1 cellular context compared by ENCODE assay signal in genomic region chrX:108437789-108438623, GRCh38.
TF ChIP-seq lines count a peak whose summit lies in the region.

Gene COL4A6 (minus strand): TSS chrX:108438422. CDS start chrX:108438196, 226 bp downstream.

TF ChIP-seq in HEK293, 187 proteins besides CTCF, POLR2A, EP300 and RAD21 (continued from another document and continues in another):
- TF ChIP-seq ZNF549 (tag by site-specific recombination; IDR thresholded peaks at IDR 0.05): no peak
- no peak for TF ChIP-seq ZNF639 (tag by site-specific recombination; IDR thresholded peaks at IDR 0.05)
- no peak for TF ChIP-seq ZNF501 (tag by site-specific recombination; IDR thresholded peaks at IDR 0.05)
- no peak for TF ChIP-seq ZNF596 (tag by site-specific recombination; IDR thresholded peaks at IDR 0.05)
- TF ChIP-seq KLF7 (tag by site-specific recombination; IDR thresholded peaks at IDR 0.05; ENCODE audit: borderline replicate concordance): no peak
- TF ChIP-seq KLF1 (tag by site-specific recombination; IDR thresholded peaks at IDR 0.05): no peak
- TF ChIP-seq, protein P1, sequence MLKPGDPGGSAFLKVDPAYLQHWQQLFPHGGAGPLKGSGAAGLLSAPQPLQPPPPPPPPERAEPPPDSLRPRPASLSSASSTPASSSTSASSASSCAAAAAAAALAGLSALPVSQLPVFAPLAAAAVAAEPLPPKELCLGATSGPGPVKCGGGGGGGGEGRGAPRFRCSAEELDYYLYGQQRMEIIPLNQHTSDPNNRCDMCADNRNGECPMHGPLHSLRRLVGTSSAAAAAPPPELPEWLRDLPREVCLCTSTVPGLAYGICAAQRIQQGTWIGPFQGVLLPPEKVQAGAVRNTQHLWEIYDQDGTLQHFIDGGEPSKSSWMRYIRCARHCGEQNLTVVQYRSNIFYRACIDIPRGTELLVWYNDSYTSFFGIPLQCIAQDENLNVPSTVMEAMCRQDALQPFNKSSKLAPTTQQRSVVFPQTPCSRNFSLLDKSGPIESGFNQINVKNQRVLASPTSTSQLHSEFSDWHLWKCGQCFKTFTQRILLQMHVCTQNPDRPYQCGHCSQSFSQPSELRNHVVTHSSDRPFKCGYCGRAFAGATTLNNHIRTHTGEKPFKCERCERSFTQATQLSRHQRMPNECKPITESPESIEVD (tag by site-specific recombination; IDR thresholded peaks at IDR 0.05): no peak
- TF ChIP-seq KLF9 (tag by site-specific recombination; IDR thresholded peaks at IDR 0.05; ENCODE audit: low read depth): no peak
- TF ChIP-seq ZNF174 (tag by site-specific recombination; IDR thresholded peaks at IDR 0.05): no peak
- no peak for TF ChIP-seq ZNF19 (tag by site-specific recombination; IDR thresholded peaks at IDR 0.05; ENCODE audit: low read depth)
- no peak for TF ChIP-seq KLF16 (tag by site-specific recombination; IDR thresholded peaks at IDR 0.05)
- TF ChIP-seq ZNF169 (tag by site-specific recombination; IDR thresholded peaks at IDR 0.05): no peak
- TF ChIP-seq KLF17 (tag by site-specific recombination; IDR thresholded peaks at IDR 0.05): no peak
- TF ChIP-seq ZNF521 (tag by site-specific recombination; IDR thresholded peaks at IDR 0.05): no peak
- peak; percentile 48; the same call in 1 of the 2 replicates for TF ChIP-seq PBX3 (CRISPR knock-in tag; IDR thresholded peaks at IDR 0.05)
- no peak for TF ChIP-seq ZIC2 (tag by site-specific recombination; IDR thresholded peaks at IDR 0.05)
- TF ChIP-seq GLIS1 (tag by site-specific recombination; IDR thresholded peaks at IDR 0.05): peak; percentile 16; the same call in 1 of the 2 replicates
- no peak for TF ChIP-seq ZBTB11 (tag by site-specific recombination; conservative IDR thresholded peaks at IDR 0.05; ENCODE audit: low read depth)
- TF ChIP-seq ZNF837 (tag by site-specific recombination; IDR thresholded peaks at IDR 0.05): no peak
- TF ChIP-seq INSM2 (tag by site-specific recombination; IDR thresholded peaks at IDR 0.05): no peak
- TF ChIP-seq ZNF239 (tag by site-specific recombination; IDR thresholded peaks at IDR 0.05): no peak
- peak; percentile 74 for TF ChIP-seq PRDM10 (tag by site-specific recombination; IDR thresholded peaks at IDR 0.05)
- TF ChIP-seq, protein P2, sequence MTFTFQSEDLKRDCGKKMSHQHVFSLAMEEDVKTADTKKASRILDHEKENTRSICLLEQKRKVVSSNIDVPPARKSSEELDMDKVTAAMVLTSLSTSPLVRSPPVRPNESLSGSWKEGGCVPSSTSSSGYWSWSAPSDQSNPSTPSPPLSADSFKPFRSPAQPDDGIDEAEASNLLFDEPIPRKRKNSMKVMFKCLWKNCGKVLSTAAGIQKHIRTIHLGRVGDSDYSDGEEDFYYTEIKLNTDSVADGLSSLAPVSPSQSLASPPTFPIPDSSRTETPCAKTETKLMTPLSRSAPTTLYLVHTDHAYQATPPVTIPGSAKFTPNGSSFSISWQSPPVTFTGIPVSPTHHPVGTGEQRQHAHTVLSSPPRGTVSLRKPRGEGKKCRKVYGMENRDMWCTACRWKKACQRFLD (tag by site-specific recombination; IDR thresholded peaks at IDR 0.05): no peak
- TF ChIP-seq ZSCAN16 (tag by site-specific recombination; IDR thresholded peaks at IDR 0.05): no peak
- no peak for TF ChIP-seq FEZF1 (tag by site-specific recombination; IDR thresholded peaks at IDR 0.05)
- TF ChIP-seq SETDB1 (IDR thresholded peaks at IDR 0.05; ENCODE audit: insufficient read length, low read length): no peak
- no peak for TF ChIP-seq HOXC10 (CRISPR knock-in tag; IDR thresholded peaks at IDR 0.05)
- TF ChIP-seq ZNF654 (tag by site-specific recombination; IDR thresholded peaks at IDR 0.05; ENCODE audit: low read depth): no peak
- TF ChIP-seq ZNF280C (tag by site-specific recombination; IDR thresholded peaks at IDR 0.05): no peak
- no peak for TF ChIP-seq ZNF677 (tag by site-specific recombination; IDR thresholded peaks at IDR 0.05)
- TF ChIP-seq, protein P3, sequence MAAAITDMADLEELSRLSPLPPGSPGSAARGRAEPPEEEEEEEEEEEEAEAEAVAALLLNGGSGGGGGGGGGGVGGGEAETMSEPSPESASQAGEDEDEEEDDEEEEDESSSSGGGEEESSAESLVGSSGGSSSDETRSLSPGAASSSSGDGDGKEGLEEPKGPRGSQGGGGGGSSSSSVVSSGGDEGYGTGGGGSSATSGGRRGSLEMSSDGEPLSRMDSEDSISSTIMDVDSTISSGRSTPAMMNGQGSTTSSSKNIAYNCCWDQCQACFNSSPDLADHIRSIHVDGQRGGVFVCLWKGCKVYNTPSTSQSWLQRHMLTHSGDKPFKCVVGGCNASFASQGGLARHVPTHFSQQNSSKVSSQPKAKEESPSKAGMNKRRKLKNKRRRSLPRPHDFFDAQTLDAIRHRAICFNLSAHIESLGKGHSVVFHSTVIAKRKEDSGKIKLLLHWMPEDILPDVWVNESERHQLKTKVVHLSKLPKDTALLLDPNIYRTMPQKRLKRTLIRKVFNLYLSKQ (tag by site-specific recombination; IDR thresholded peaks at IDR 0.05; ENCODE audit: borderline replicate concordance): no peak
- 0 out of 2 replicates have a peak, but pooled peaks have one; percentile 9 for TF ChIP-seq ZSCAN30 (tag by site-specific recombination; IDR thresholded peaks at IDR 0.05)
- no peak for TF ChIP-seq BCL11B (tag by site-specific recombination; IDR thresholded peaks at IDR 0.05; ENCODE audit: low read depth)
- peak; percentile 38 for TF ChIP-seq SP2 (tag by site-specific recombination; IDR thresholded peaks at IDR 0.05)
- TF ChIP-seq, protein P4, sequence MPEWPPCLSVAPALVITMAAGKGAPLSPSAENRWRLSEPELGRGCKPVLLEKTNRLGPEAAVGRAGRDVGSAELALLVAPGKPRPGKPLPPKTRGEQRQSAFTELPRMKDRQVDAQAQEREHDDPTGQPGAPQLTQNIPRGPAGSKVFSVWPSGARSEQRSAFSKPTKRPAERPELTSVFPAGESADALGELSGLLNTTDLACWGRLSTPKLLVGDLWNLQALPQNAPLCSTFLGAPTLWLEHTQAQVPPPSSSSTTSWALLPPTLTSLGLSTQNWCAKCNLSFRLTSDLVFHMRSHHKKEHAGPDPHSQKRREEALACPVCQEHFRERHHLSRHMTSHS (tag by site-specific recombination; IDR thresholded peaks at IDR 0.05): no peak
- TF ChIP-seq ZNF366 (tag by site-specific recombination; conservative IDR thresholded peaks at IDR 0.05): peak; percentile 84
- no peak; the same call in 1 of the 2 replicates for TF ChIP-seq SCRT2 (tag by site-specific recombination; IDR thresholded peaks at IDR 0.05)
- TF ChIP-seq ZNF423 (tag by site-specific recombination; IDR thresholded peaks at IDR 0.05): no peak
- TF ChIP-seq HOXA7 (CRISPR knock-in tag; IDR thresholded peaks at IDR 0.05; ENCODE audit: borderline replicate concordance): no peak
- TF ChIP-seq ZFP69B (tag by site-specific recombination; IDR thresholded peaks at IDR 0.05): no peak
- TF ChIP-seq ZNF133 (tag by site-specific recombination; IDR thresholded peaks at IDR 0.05): no peak
- TF ChIP-seq IKZF3 (tag by site-specific recombination; IDR thresholded peaks at IDR 0.05): peak; percentile 45; the same call in 1 of the 2 replicates
- no peak for TF ChIP-seq SALL2 (tag by site-specific recombination; IDR thresholded peaks at IDR 0.05; ENCODE audit: borderline replicate concordance)
